In genomic region chr7:95883208-95883607, GRCh38 we compare ENCODE assay signal across 25 cellular contexts.
"Had no signal": no experiment of that assay in that cellular context is flagged by ENCODE, and none has a peak within 500 bp of the region (broad histone marks: within the 10 kb centered on the region; RNA-seq: fewer than 3 reads in every experiment).

No MANE protein-coding gene starts in this region.

- H3K27ac ChIP-seq: dorsolateral prefrontal cortex, gastrocnemius medialis, heart left ventricle, hepatocyte, left lung, neutrophil, parathyroid adenoma, prostate gland, right atrium auricular region, stomach, thyroid gland, vagina had no signal

- H2AFZ ChIP-seq: hepatocyte, parathyroid adenoma had no signal

- H3K36me3 ChIP-seq: gastrocnemius medialis, heart left ventricle, left lung, neutrophil, prostate gland, right atrium auricular region, thyroid gland, vagina had no signal

- H3K27me3 ChIP-seq: dorsolateral prefrontal cortex, gastrocnemius medialis, heart left ventricle, hepatocyte, left lung, neutrophil, right atrium auricular region, stomach, thyroid gland, vagina had no signal

- H3K9ac ChIP-seq: parathyroid adenoma had no signal

- DNase-seq: dorsolateral prefrontal cortex; effector CD4-positive, alpha-beta T cell; gastrocnemius medialis; heart left ventricle; kidney; left lung; mesenchymal stem cell; mucosa of descending colon; naive B cell; stimulated activated CD4-positive, alpha-beta T cell treated with anti-CD3 and anti-CD28 coated beads, Interleukin-12 subunit alpha, Interleukin-12 subunit beta, amount 100 ng/mL, for 4 hours; stimulated activated CD4-positive, alpha-beta T cell treated with anti-CD3 and anti-CD28 coated beads, Interleukin-1b, Interleukin-23, amount 100 ng/mL, for 48 hours; stimulated activated CD4-positive, alpha-beta T cell treated with anti-CD3 and anti-CD28 coated beads, Interleukin-4, amount 100 ng/mL, for 1 hour; stimulated activated CD8-positive, alpha-beta memory T cell treated with anti-CD3 and anti-CD28 coated beads, Interleukin-4, amount 100 ng/mL, for 48 hours; stimulated activated naive CD4-positive, alpha-beta T cell; stomach; thyroid gland had no signal

- H3K9me3 ChIP-seq: gastrocnemius medialis, left lung, mucosa of descending colon, neutrophil, prostate gland, thyroid gland, vagina had no signal

- H3K79me2 ChIP-seq: hepatocyte, parathyroid adenoma had no signal

- H3K4me3 ChIP-seq: dorsolateral prefrontal cortex, gastrocnemius medialis, heart left ventricle, hepatocyte, left lung, mucosa of descending colon, prostate gland, right atrium auricular region, smooth muscle cell, stomach, thyroid gland, vagina had no signal

- ATAC-seq: gastrocnemius medialis; heart left ventricle; left lung; mucosa of descending colon; natural killer cell treated with Interleukin-12 subunit alpha and Interleukin-12 subunit beta and Interleukin-15 and Interleukin-18, amount 100 ng/mL, for 72 hours; sciatic nerve had no signal

- H3K4me1 ChIP-seq: gastrocnemius medialis, heart left ventricle, left lung, parathyroid adenoma, prostate gland, right atrium auricular region, stomach, thyroid gland, vagina had no signal

- H3K4me2 ChIP-seq: hepatocyte, smooth muscle cell had no signal
